Comparison of ENCODE assay signal across 8 cellular contexts in genomic region chr4:89836897-89837384, GRCh38. TPM values are rescaled to one million over a fixed set of nuclear protein-coding genes. Genes with fewer than 3 reads are reported as not detected.
DNase-seq lines count a peak whose midpoint lies in the region; ATAC-seq and TF ChIP-seq lines count a peak whose summit lies in the region.

Gene SNCA, minus strand, starts transcription at chr4:89837161. Its CDS starts 1,494 bp downstream, at chr4:89835667.

- peak within 1 kb of the TSS; percentile 62 for H2BK15ac ChIP-seq in neuronal stem cell (ENCODE audit: low read length)

- ATAC-seq in HG03432 (IDR thresholded peaks at IDR 0.05; ENCODE audit: unreplicated experiment): peak; percentile 62
- ATAC-seq in upper lobe of right lung: peak; percentile 90
- no peak for ATAC-seq in HG02981 (IDR thresholded peaks at IDR 0.05; ENCODE audit: unreplicated experiment)

- peak within 1 kb of the TSS; percentile 14 for H2BK120ac ChIP-seq in neuronal stem cell (ENCODE audit: low read depth, low read length)

- WGBS in neuronal stem cell (ENCODE audit: extremely low coverage in 2 of 2, insufficient read length in 2 of 2, insufficient replicate concordance in 1 of 2), 2 donors: no CpG with 5 or more reads among the region's 48 CpGs

- H3K36me3 Mint-ChIP-seq in Caco-2 (ENCODE audit: insufficient read depth, unreplicated experiment): no peaks in the 10 kb centered on the region

- CTCF ChIA-PET in Caco-2 (lab: Charles Lee): no interaction called here

- no peaks in the 10 kb centered on the region for H3K9me3 ChIP-seq in Caco-2
- no peaks in the 10 kb centered on the region for H3K9me3 ChIP-seq in cardiac muscle cell (ENCODE audit: low read depth)
- H3K9me3 ChIP-seq in neuronal stem cell (replicated peaks in 1 of 2; ENCODE audit: control insufficient read depth in 2 of 2, insufficient read depth in 1 of 2, low read depth in 1 of 2, low read length in 2 of 2): no peaks in the 10 kb centered on the region
- H3K9me3 ChIP-seq in upper lobe of right lung: no peaks in the 10 kb centered on the region

- no peaks in the 10 kb centered on the region for H3K79me1 ChIP-seq in neuronal stem cell (ENCODE audit: low read depth, low read length)

- peak within 1 kb of the TSS; percentile 94 for H3K18ac ChIP-seq in neuronal stem cell (ENCODE audit: low read length)

- peaks cover 9% of the 10 kb centered on the region for H3K4me1 Mint-ChIP-seq in Caco-2 (ENCODE audit: low read depth, unreplicated experiment)

- intact Hi-C loops in Caco-2 (cut with micrococcal nuclease; ENCODE audit: unreplicated experiment) (loop anchor here (10.0 kb wide), 2 partner anchors 82 to 192 kb away; no protein-coding TSS in a partner anchor), upper lobe of right lung (cut with DNase I) (no loop called here)

- H3K9ac ChIP-seq in neuronal stem cell (ENCODE audit: low read depth, low read length, poor library complexity): peak within 1 kb of the TSS; percentile 71

- H3K4me2 ChIP-seq in neuronal stem cell (ENCODE audit: insufficient read depth, low read length, poor library complexity, severe bottlenecking): peak within 1 kb of the TSS; percentile 79

- H3K9me3 Mint-ChIP-seq in Caco-2 (ENCODE audit: unreplicated experiment): no peaks in the 10 kb centered on the region

- H3K27me3 Mint-ChIP-seq in Caco-2 (ENCODE audit: insufficient read depth, unreplicated experiment): peaks cover 12% of the 10 kb centered on the region

- no peak within 1 kb of the TSS for H2AK5ac ChIP-seq in neuronal stem cell (ENCODE audit: low read depth, low read length)

- no peak within 1 kb of the TSS for H3K23ac ChIP-seq in neuronal stem cell (ENCODE audit: low read depth, low read length, poor library complexity)

- H3K27me3 ChIP-seq in Caco-2 (replicated peaks; ENCODE audit: control insufficient read depth, insufficient read depth, low read length) (no peaks in the 10 kb centered on the region), cardiac muscle cell (peaks cover 3% of the 10 kb centered on the region), neuronal stem cell (ENCODE audit: control insufficient read depth in 3 of 3, insufficient read depth in 3 of 3, low read depth in 1 of 3, low read length in 3 of 3) (peaks cover 0 to 7% (median 0%) of the 10 kb centered on the region in 3 experiments), upper lobe of right lung (peaks cover 49% of the 10 kb centered on the region)

- peak; percentile 67 to 75 for DNase-seq in Caco-2
- DNase-seq in RPMI7951 (ENCODE audit: low read depth): peak; percentile 21
- DNase-seq in cardiac muscle cell (ENCODE audit: low read depth in 1 of 2, low spot score in 1 of 2): peak; percentile 78 to 89
- DNase-seq in neuronal stem cell (ENCODE audit: low spot score): no peak
- peak; percentile 81 for DNase-seq in upper lobe of right lung

- H2AFZ ChIP-seq in neuronal stem cell (ENCODE audit: low read length): peak within 1 kb of the TSS; percentile 96

- H4K91ac ChIP-seq in neuronal stem cell (ENCODE audit: low read depth, low read length, poor library complexity): no peak within 1 kb of the TSS

- H3K36me3 ChIP-seq in Caco-2 (ENCODE audit: control insufficient read depth, insufficient read depth, low read length) (no peaks in the 10 kb centered on the region), cardiac muscle cell (no peaks in the 10 kb centered on the region), neuronal stem cell (replicated peaks in 1 of 2; ENCODE audit: control insufficient read depth in 2 of 2, insufficient read depth in 2 of 2, low read length in 2 of 2) (peaks cover 0 to 4% of the 10 kb centered on the region in 2 donors), upper lobe of right lung (no peaks in the 10 kb centered on the region)

- H3K4me3 Mint-ChIP-seq in Caco-2 (ENCODE audit: unreplicated experiment): peak within 1 kb of the TSS; percentile 84

- H3K4me1 ChIP-seq in Caco-2 (no peaks in the 10 kb centered on the region), cardiac muscle cell (ENCODE audit: low read depth) (no peaks in the 10 kb centered on the region), neuronal stem cell (ENCODE audit: control insufficient read depth in 2 of 2, insufficient read depth in 1 of 2, low read depth in 1 of 2, low read length in 2 of 2) (peaks cover 0 to 7% of the 10 kb centered on the region in 2 donors), upper lobe of right lung (peaks cover 8% of the 10 kb centered on the region)

- H2BK12ac ChIP-seq in neuronal stem cell (ENCODE audit: low read length): no peak within 1 kb of the TSS

- H3K27ac ChIP-seq in angular gyrus (ENCODE audit: low read depth, low read length) (peak within 1 kb of the TSS; percentile 88), cardiac muscle cell (peak within 1 kb of the TSS; percentile 8), neuronal stem cell (replicated peaks; ENCODE audit: low read length) (peak within 1 kb of the TSS; percentile 75), upper lobe of right lung (no peak within 1 kb of the TSS)

- no peak within 1 kb of the TSS for H3K4ac ChIP-seq in neuronal stem cell (ENCODE audit: low read length)

- no TSS peak for BruUV-seq in Caco-2 (replicated peaks; lab: Mats Ljungman, UMichigan)

- H3K27ac Mint-ChIP-seq in Caco-2 (ENCODE audit: unreplicated experiment): no peak within 1 kb of the TSS

- H3K14ac ChIP-seq in neuronal stem cell (ENCODE audit: low read length): no peak within 1 kb of the TSS

- peak within 1 kb of the TSS; percentile 52 for H3K4me3 ChIP-seq in Caco-2 (ENCODE audit: low read depth, low read length)
- H3K4me3 ChIP-seq in cardiac muscle cell: peak within 1 kb of the TSS; percentile 56
- peak within 1 kb of the TSS; percentile 60 to 99 for H3K4me3 ChIP-seq in neuronal stem cell (ENCODE audit: low read length in 2 of 2)
- H3K4me3 ChIP-seq in upper lobe of right lung: peak within 1 kb of the TSS; percentile 63

- TF ChIP-seq CTCF in Caco-2 (IDR thresholded peaks at IDR 0.05; ENCODE audit: insufficient read depth in 1 of 2, low read depth in 1 of 2, low read length in 1 of 2, severe bottlenecking in 1 of 2, unreplicated experiment in 1 of 2) (no peak), cardiac muscle cell (IDR thresholded peaks at IDR 0.05; ENCODE audit: low read depth, low read length) (no peak), upper lobe of right lung (IDR thresholded peaks at IDR 0.05) (no peak)

- POLR2A ChIA-PET in Caco-2 (lab: Charles Lee): no interaction called here

- no peak within 1 kb of the TSS for H4K8ac ChIP-seq in neuronal stem cell (ENCODE audit: low read depth, low read length)

- H2BK5ac ChIP-seq in neuronal stem cell (ENCODE audit: low read length): peak within 1 kb of the TSS; percentile 32

RNA-seq across cellular contexts. Expression of gene SNCA, which starts in this region (rescaled TPM):
- total RNA-seq in Caco-2 (2022) (5.7 and 8.4 TPM in 2 replicates), cardiac muscle cell (87.8 and 99.1 TPM in 2 replicates), upper lobe of right lung (12.1 TPM)
- 0.60 and 6.4 TPM in 2 replicates for total RNA-seq in RPMI7951 (2014; rRNA removed; shearing (Covaris generic))
- polyA plus RNA-seq in cardiac muscle cell: 112 and 127 TPM in 2 replicates
- 10.1 TPM for polyA plus RNA-seq in neuronal stem cell (2013, experiment 1 of 2)
- 9.9 TPM for polyA plus RNA-seq in neuronal stem cell (2013, experiment 2 of 2)
